Comparison of ENCODE assay signal across 8 cellular contexts in genomic region chr12:63826002-63826585, GRCh38. TPM values are rescaled to one million over a fixed set of nuclear protein-coding genes. Genes with fewer than 3 reads are reported as not detected.
DNase-seq lines count a peak whose midpoint lies in the region; ATAC-seq lines count a peak whose summit lies in the region.

No MANE protein-coding gene starts in this region.

- peaks cover 4% of the 10 kb centered on the region for H3K9me3 Mint-ChIP-seq in activated T-cell treated with anti-CD3 and anti-CD28 coated beads, Interleukin-2, amount 50 U/mL, for 4 hours

- ATAC-seq in GM18502 (IDR thresholded peaks at IDR 0.05; ENCODE audit: poor library complexity, unreplicated experiment) (peak; percentile 76), HG03064 (IDR thresholded peaks at IDR 0.05; ENCODE audit: low read depth, unreplicated experiment) (peak; percentile 57)
- ATAC-seq in activated T-cell treated with anti-CD3 and anti-CD28 coated beads, Interleukin-2, amount 50 U/mL, for 4 hours: no peak

- H3K36me3 Mint-ChIP-seq in activated T-cell treated with anti-CD3 and anti-CD28 coated beads, Interleukin-2, amount 50 U/mL, for 4 hours (ENCODE audit: insufficient read depth): no peaks in the 10 kb centered on the region

- DNase-seq in ACHN (peak; percentile 80), NCI-H510A treated with DMSO at 0.1 percent for 48 hours (lab: John Stamatoyannopoulos, UW) (peak; percentile 81), T47D (ENCODE audit: low read depth in 1 of 2, low spot score in 1 of 2) (peak; percentile 62 to 80), kidney glomerular epithelial cell (lab: John Stamatoyannopoulos, UW) (peak; percentile 46), posterior vena cava (ENCODE audit: low spot score) (no peak)
- DNase-seq in activated T-cell treated with anti-CD3 and anti-CD28 coated beads, Interleukin-2, amount 50 U/mL, for 4 hours: no peak

- H3K4me1 Mint-ChIP-seq in activated T-cell treated with anti-CD3 and anti-CD28 coated beads, Interleukin-2, amount 50 U/mL, for 4 hours (ENCODE audit: low read depth): peaks cover 4% of the 10 kb centered on the region

- H3K4me3 Mint-ChIP-seq in activated T-cell treated with anti-CD3 and anti-CD28 coated beads, Interleukin-2, amount 50 U/mL, for 4 hours: no peak overlapping the region

- in situ Hi-C loops in ACHN (cut with HindIII; ENCODE audit: low pct_ligation_motif_present, low pct_unique_long_range_greater_than_20kb, low sequenced_read_pairs): no loop called here
- in situ Hi-C loops in T47D (cut with HindIII; ENCODE audit: low pct_unique_long_range_greater_than_20kb, low sequenced_read_pairs): no loop called here

- H3K27me3 Mint-ChIP-seq in activated T-cell treated with anti-CD3 and anti-CD28 coated beads, Interleukin-2, amount 50 U/mL, for 4 hours (ENCODE audit: low read depth): peaks cover 11% of the 10 kb centered on the region

- intact Hi-C loops in posterior vena cava (cut with DNase I): no loop called here

RNA-seq across cellular contexts. Expression of gene SRGAP1, which starts 18.4 kb away (rescaled TPM):
- total RNA-seq in posterior vena cava: 10 to 100 TPM; 11.2 to 16.0 TPM
- under 1 TPM; 0.27 to 0.74 (median 0.33) TPM for total RNA-seq in activated T-cell treated with anti-CD3 and anti-CD28 coated beads, Interleukin-2, amount 50 U/mL, for 4 hours

RNA-seq across cellular contexts. Expression of gene RXYLT1, which starts 46.4 kb away (rescaled TPM):
- total RNA-seq in posterior vena cava: 10 to 100 TPM in 1 of 2 donors, 1 to 10 TPM in 1; 10.0 to 14.0 TPM
- 10 to 100 TPM; 23.8 to 29.7 (median 27.1) TPM for total RNA-seq in activated T-cell treated with anti-CD3 and anti-CD28 coated beads, Interleukin-2, amount 50 U/mL, for 4 hours

Comparison
In these comparisons a context has a peak if more than half of its experiments do, and no peak if none do; other contexts are left out.
1. DNase-seq: peak in ACHN (single experiment), NCI-H510A treated with DMSO at 0.1 percent for 48 hours (single experiment), T47D (2 of 2) and kidney glomerular epithelial cell (single experiment); none in posterior vena cava (single experiment) and activated T-cell treated with anti-CD3 and anti-CD28 coated beads, Interleukin-2, amount 50 U/mL, for 4 hours (single experiment).
2. ATAC-seq: peak in GM18502 (single experiment) and HG03064 (single experiment); none in activated T-cell treated with anti-CD3 and anti-CD28 coated beads, Interleukin-2, amount 50 U/mL, for 4 hours (0 of 2).
3. RNA of gene SRGAP1, which starts 18.4 kb away (total RNA-seq): 11.2 to 16.0 TPM in posterior vena cava; 0.27 to 0.74 TPM in activated T-cell treated with anti-CD3 and anti-CD28 coated beads, Interleukin-2, amount 50 U/mL, for 4 hours; every median in the first group is over 4 times any median in the second.